In the genomic region with DNA sequence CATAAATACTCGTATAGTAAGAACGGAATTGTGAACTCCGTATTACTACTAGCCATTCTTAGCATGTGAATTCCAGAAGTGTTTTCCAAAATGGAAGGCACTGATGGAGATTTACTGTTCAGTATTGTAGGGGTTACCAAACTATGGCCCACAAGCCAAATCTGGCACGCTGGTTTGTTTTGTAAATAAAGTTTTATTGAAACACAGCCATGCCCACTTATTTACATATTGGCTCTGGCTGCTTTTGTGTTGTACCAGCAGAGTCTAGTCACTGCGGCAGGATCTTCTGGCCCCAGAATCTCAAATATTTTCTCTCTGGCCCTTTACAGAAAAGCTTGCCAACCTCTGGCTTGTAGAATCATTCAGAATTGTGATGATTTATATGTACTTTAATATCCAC, we compare ENCODE assay signal across 24 cellular contexts.
"Had no signal": no experiment of that assay in that cellular context is flagged by ENCODE, and none has a peak within 500 bp of the region (broad histone marks: within the 10 kb centered on the region; RNA-seq: fewer than 3 reads in every experiment).

No MANE protein-coding gene starts in this region.

- H3K9ac ChIP-seq: neural progenitor cell had no signal

- DNase-seq: hypothalamus; islet precursor cell; left ventricle myocardium inferior; mesendoderm; naive B cell; natural killer cell; nephron progenitor cell; occipital lobe; ovary; sigmoid colon; small intestine; spleen; stimulated activated CD4-positive, alpha-beta T cell treated with anti-CD3 and anti-CD28 coated beads, Interleukin-4, amount 100 ng/mL, for 24 hours; stimulated activated CD8-positive, alpha-beta memory T cell treated with anti-CD3 and anti-CD28 coated beads, Interleukin-4, amount 100 ng/mL, for 48 hours; stimulated activated naive CD4-positive, alpha-beta T cell treated with Interleukin-2 at 50 U/mL for 16 hours; stimulated activated naive CD8-positive, alpha-beta T cell treated with anti-CD3 and anti-CD28 coated beads, Interleukin-15, amount 100 ng/mL, for 72 hours; substantia nigra; uterus had no signal

- H3K27ac ChIP-seq: left ventricle myocardium inferior, neural progenitor cell, neutrophil, ovary, right atrium auricular region, sigmoid colon, spleen, tibial nerve, uterus had no signal

- H3K4me2 ChIP-seq: neural progenitor cell had no signal

- H3K4me1 ChIP-seq: neural progenitor cell, uterus had no signal

- ATAC-seq: natural killer cell; stimulated activated memory B cell treated with anti-CD40 and anti-IgM and Interleukin-4, amounts not matched to agents 10 μg/mL and 1 μg/mL and 100 μg/mL, for 72 hours; stimulated activated naive CD8-positive, alpha-beta T cell treated with anti-CD3 and anti-CD28 coated beads, Interleukin-15, amount 100 ng/mL, for 72 hours had no signal

- FAIRE-seq: small intestine had no signal

- H2AFZ ChIP-seq: neural progenitor cell had no signal

- H3K4me3 ChIP-seq: left ventricle myocardium inferior, lung, neural progenitor cell, ovary, right atrium auricular region, sigmoid colon, spleen, tibial nerve, uterus had no signal

- H3K36me3 ChIP-seq: left ventricle myocardium inferior, neural progenitor cell, neutrophil, ovary, right atrium auricular region, sigmoid colon, spleen, tibial nerve, uterus had no signal

- H3K27me3 ChIP-seq: neural progenitor cell, ovary, right atrium auricular region, sigmoid colon, spleen, tibial nerve, uterus had no signal

- H3K9me3 ChIP-seq: left ventricle myocardium inferior, neutrophil, right atrium auricular region, sigmoid colon, spleen, tibial nerve, uterus had no signal
